8 cellular contexts compared by ENCODE assay signal in the genomic region with DNA sequence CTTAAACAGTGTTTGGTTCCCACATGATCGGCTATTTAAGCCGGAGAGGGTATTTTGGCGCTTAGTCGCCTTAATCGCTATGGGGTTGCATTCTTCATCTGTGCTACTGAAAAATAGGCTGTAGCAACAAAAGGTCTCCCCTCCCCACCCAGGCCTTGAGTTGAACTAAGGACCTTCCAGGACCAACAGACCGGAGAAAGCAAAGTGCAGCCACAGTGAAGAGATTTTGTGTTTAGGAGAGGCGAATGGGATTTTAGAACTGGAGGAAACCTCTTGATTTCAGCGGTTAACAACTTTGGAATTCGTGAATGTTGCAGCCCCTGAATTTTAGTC. TPM values are rescaled to one million over a fixed set of nuclear protein-coding genes. Genes with fewer than 3 reads are reported as not detected.
DNase-seq lines count a peak whose midpoint lies in the region; ATAC-seq, FAIRE-seq and TF ChIP-seq lines count a peak whose summit lies in the region.

No MANE protein-coding gene starts in this region.

- no peak for FAIRE-seq in bronchial epithelial cell (lab: Jason Lieb, UNC)

- peaks cover 28% of the 10 kb centered on the region for H3K27me3 Mint-ChIP-seq in activated naive CD4-positive, alpha-beta T cell treated with anti-CD3 and anti-CD28 coated beads, Interleukin-2, amount 10 ng/mL, durations not matched to agents 7 days and 5 days
- peaks cover 6% of the 10 kb centered on the region for H3K27me3 Mint-ChIP-seq in memory B cell

- peak overlapping the region; percentile 82 for H3K4me3 ChIP-seq in bronchial epithelial cell (ENCODE audit: low read depth, low read length)
- peak overlapping the region; percentile 71 to 83 (median 78) for H3K4me3 ChIP-seq in transverse colon

- H3K9me3 Mint-ChIP-seq in activated naive CD4-positive, alpha-beta T cell treated with anti-CD3 and anti-CD28 coated beads, Interleukin-2, amount 10 ng/mL, durations not matched to agents 7 days and 5 days: no peaks in the 10 kb centered on the region
- H3K9me3 Mint-ChIP-seq in memory B cell: no peaks in the 10 kb centered on the region

- CTCF ChIA-PET in activated naive CD4-positive, alpha-beta T cell treated with anti-CD3 and anti-CD28 coated beads, Interleukin-2, amount 10 ng/mL, durations not matched to agents 7 days and 5 days (lab: Charles Lee): interaction anchor here (1.6 to 11.0 kb wide), 3 partner anchors 13 to 36 kb away, joined by 4 to 128 read pairs (median 6); no protein-coding TSS in a partner anchor

- TF ChIP-seq CTCF in bronchial epithelial cell (IDR thresholded peaks at IDR 0.05; ENCODE audit: insufficient read depth, low read length, severe bottlenecking) (no peak), transverse colon (IDR thresholded peaks at IDR 0.05) (no peak), GM20000 (IDR thresholded peaks at IDR 0.05; ENCODE audit: extremely low read depth, missing control alignments) (no peak)

- H3K27ac ChIP-seq in transverse colon: peak overlapping the region; percentile 95 to 97 (median 96)

- H3K27me3 ChIP-seq in bronchial epithelial cell (ENCODE audit: control insufficient read depth, insufficient read depth, low read length) (no peaks in the 10 kb centered on the region), transverse colon (peaks cover 10% of the 10 kb centered on the region)

- TF ChIP-seq EP300 in transverse colon (IDR thresholded peaks at IDR 0.05; ENCODE audit: low read depth): no peak

- H3K4me3 Mint-ChIP-seq in activated naive CD4-positive, alpha-beta T cell treated with anti-CD3 and anti-CD28 coated beads, Interleukin-2, amount 10 ng/mL, durations not matched to agents 7 days and 5 days: peak overlapping the region; percentile 83
- peak overlapping the region; percentile 77 for H3K4me3 Mint-ChIP-seq in memory B cell

- no peak for ATAC-seq in memory B cell (ENCODE audit: low read depth)

- DNase-seq in activated naive CD4-positive, alpha-beta T cell treated with anti-CD3 and anti-CD28 coated beads, Interleukin-2, amount 10 ng/mL, durations not matched to agents 7 days and 5 days: no peak
- no peak for DNase-seq in activated naive CD4-positive, alpha-beta T cell (lab: John Stamatoyannopoulos, UW)
- DNase-seq in bronchial epithelial cell (ENCODE audit: low read depth): no peak
- no peak for DNase-seq in memory B cell (ENCODE audit: low spot score in 2 of 2)
- no peak for DNase-seq in transverse colon
- no peak for DNase-seq in GM20000 (ENCODE audit: low spot score)
- DNase-seq in NCI-H187 (lab: John Stamatoyannopoulos, UW): no peak
- no peak for DNase-seq in cerebellum (ENCODE audit: low spot score)

- H3K36me3 ChIP-seq in bronchial epithelial cell (ENCODE audit: control insufficient read depth, insufficient read depth, low read length) (no peaks in the 10 kb centered on the region), transverse colon (no peaks in the 10 kb centered on the region)

- 12 to 25% methylated on average over 3 to 9 of the region's 9 CpGs for WGBS in transverse colon (ENCODE audit: low coverage in 1 of 2), 2 donors

- peaks cover 34% of the 10 kb centered on the region for H3K36me3 Mint-ChIP-seq in activated naive CD4-positive, alpha-beta T cell treated with anti-CD3 and anti-CD28 coated beads, Interleukin-2, amount 10 ng/mL, durations not matched to agents 7 days and 5 days
- H3K36me3 Mint-ChIP-seq in memory B cell: no peaks in the 10 kb centered on the region

- no peak for TF ChIP-seq POLR2A in transverse colon (IDR thresholded peaks at IDR 0.05)

- peaks cover 16% of the 10 kb centered on the region for H3K4me1 Mint-ChIP-seq in activated naive CD4-positive, alpha-beta T cell treated with anti-CD3 and anti-CD28 coated beads, Interleukin-2, amount 10 ng/mL, durations not matched to agents 7 days and 5 days
- peaks cover 3% of the 10 kb centered on the region for H3K4me1 Mint-ChIP-seq in memory B cell

- intact Hi-C loops in transverse colon (cut with DNase I; ENCODE audit: low total_unique reads): no loop called here

- in situ Hi-C loops in transverse colon (cut with MboI; ENCODE audit: low pct_ligation_motif_present in 1 of 4, low pct_unique_long_range_greater_than_20kb in 1 of 4, low sequenced_read_pairs in 3 of 4): no loop called here

- H3K27ac Mint-ChIP-seq in activated naive CD4-positive, alpha-beta T cell treated with anti-CD3 and anti-CD28 coated beads, Interleukin-2, amount 10 ng/mL, durations not matched to agents 7 days and 5 days: peak overlapping the region; percentile 10
- H3K27ac Mint-ChIP-seq in memory B cell: no peak overlapping the region

- no peaks in the 10 kb centered on the region for H3K9me3 ChIP-seq in transverse colon

- peaks cover under 1 to 47% (median 28%) of the 10 kb centered on the region in 4 donors for H3K4me1 ChIP-seq in transverse colon

RNA-seq across cellular contexts. Expression of a gene that starts 1.4 kb away (rescaled TPM):
- total RNA-seq in bronchial epithelial cell (191 and 390 TPM in 2 replicates), transverse colon (100 to 1,000 TPM in 3 of 4 donors, 10 to 100 TPM in 1; 80.4 to 267 (median 207) TPM), cerebellum (30.9 TPM)
